Comparison of ENCODE assay signal across 15 cellular contexts in genomic region chr5:148416921-148417320, GRCh38. TPM values are rescaled to one million over a fixed set of nuclear protein-coding genes. Genes with fewer than 3 reads are reported as not detected.
DNase-seq lines count a peak whose midpoint lies in the region; ATAC-seq and TF ChIP-seq lines count a peak whose summit lies in the region.
"Had no signal": no experiment of that assay in that cellular context is flagged by ENCODE, and none has a peak within 500 bp of the region (broad histone marks: within the 10 kb centered on the region; RNA-seq: fewer than 3 reads in every experiment).

No MANE protein-coding gene starts in this region.

- H3K4me2 ChIP-seq in Karpas-422 (ENCODE audit: low read depth, low read length, poor library complexity, severe bottlenecking) = no peak overlapping the region
- H3K4me2 ChIP-seq: BLaER1 treated with 17β-estradiol and CSF1 and Interleukin-3, amounts not matched to agents 10 nM and 100 nM; PC-9 had no signal

- peak overlapping the region; percentile 73 for H3K27ac Mint-ChIP-seq in activated T-helper 17 cell treated with anti-CD3 and anti-CD28 coated beads, Interleukin-2, amount 50 U/mL, for 72 hours

- TF ChIP-seq CTCF in foreskin keratinocyte (conservative IDR thresholded peaks at IDR 0.05) = no peak

- H3K9ac ChIP-seq in Karpas-422 (ENCODE audit: low read length) = no peak overlapping the region
- H3K9ac ChIP-seq: BLaER1 treated with 17β-estradiol and CSF1 and Interleukin-3, amounts not matched to agents 10 nM and 100 nM had no signal

- no peak overlapping the region for H2AFZ ChIP-seq in Karpas-422 (ENCODE audit: low read length)
- H2AFZ ChIP-seq: PC-9 had no signal

- H3K27me3 ChIP-seq in foreskin keratinocyte (no peaks in the 10 kb centered on the region), SJCRH30 (no peaks in the 10 kb centered on the region), Karpas-422 (ENCODE audit: low read length) (no peaks in the 10 kb centered on the region)
- H3K27me3 ChIP-seq: BLaER1 treated with 17β-estradiol and CSF1 and Interleukin-3, amounts not matched to agents 10 nM and 100 nM had no signal

- H3K79me2 ChIP-seq in Karpas-422 (ENCODE audit: low read length) = peaks cover 33% of the 10 kb centered on the region

- H3K4me3 Mint-ChIP-seq in activated T-helper 17 cell treated with anti-CD3 and anti-CD28 coated beads, Interleukin-2, amount 50 U/mL, for 72 hours = no peak overlapping the region

- H3K27me3 Mint-ChIP-seq in activated T-helper 17 cell treated with anti-CD3 and anti-CD28 coated beads, Interleukin-2, amount 50 U/mL, for 72 hours = no peaks in the 10 kb centered on the region

- no peaks in the 10 kb centered on the region for H4K20me1 ChIP-seq in Karpas-422 (ENCODE audit: insufficient read depth, low read depth, low read length)

- H3K27ac ChIP-seq in foreskin keratinocyte = no peak overlapping the region
- no peak overlapping the region for H3K27ac ChIP-seq in SJCRH30
- no peak overlapping the region for H3K27ac ChIP-seq in Karpas-422 (ENCODE audit: low read length)
- H3K27ac ChIP-seq: BLaER1 treated with 17β-estradiol and CSF1 and Interleukin-3, amounts not matched to agents 10 nM and 100 nM; PC-9 had no signal

- no peaks in the 10 kb centered on the region for H3K9me2 ChIP-seq in Karpas-422 (replicated peaks; ENCODE audit: insufficient read depth, low read length)

- H3K9me3 ChIP-seq in SJCRH30 (replicated peaks) = no peaks in the 10 kb centered on the region
- no peaks in the 10 kb centered on the region for H3K9me3 ChIP-seq in Karpas-422 (ENCODE audit: low read length)
- H3K9me3 ChIP-seq: BLaER1 treated with 17β-estradiol and CSF1 and Interleukin-3, amounts not matched to agents 10 nM and 100 nM had no signal

- H3K4me1 ChIP-seq in foreskin keratinocyte (no peaks in the 10 kb centered on the region), SJCRH30 (no peaks in the 10 kb centered on the region), Karpas-422 (ENCODE audit: low read length) (no peaks in the 10 kb centered on the region)
- H3K4me1 ChIP-seq: BLaER1 treated with 17β-estradiol and CSF1 and Interleukin-3, amounts not matched to agents 10 nM and 100 nM had no signal

- H3K36me3 Mint-ChIP-seq in activated T-helper 17 cell treated with anti-CD3 and anti-CD28 coated beads, Interleukin-2, amount 50 U/mL, for 72 hours (ENCODE audit: low read depth) = peaks cover 99% of the 10 kb centered on the region

- no peak overlapping the region for H3K4me3 ChIP-seq in SJCRH30
- H3K4me3 ChIP-seq in Karpas-422 (ENCODE audit: low read length) = no peak overlapping the region
- H3K4me3 ChIP-seq: BLaER1 treated with 17β-estradiol and CSF1 and Interleukin-3, amounts not matched to agents 10 nM and 100 nM; PC-9 had no signal

- no peak for ATAC-seq in activated T-helper 17 cell treated with anti-CD3 and anti-CD28 coated beads, Interleukin-2, amount 50 U/mL, for 72 hours (replicated peaks)
- ATAC-seq in foreskin keratinocyte = peak; percentile 41

- H3K4me1 Mint-ChIP-seq in activated T-helper 17 cell treated with anti-CD3 and anti-CD28 coated beads, Interleukin-2, amount 50 U/mL, for 72 hours = peaks cover 4% of the 10 kb centered on the region

- DNase-seq in Daoy (ENCODE audit: low read depth) = peak; percentile 15
- peak in 1 of 2 donors; percentile 27 for DNase-seq in foreskin keratinocyte
- peak; percentile 94 for DNase-seq in pulmonary artery endothelial cell (ENCODE audit: low read depth, low spot score)
- no peak for DNase-seq in SJCRH30
- DNase-seq in Karpas-422 = no peak
- DNase-seq in activated T-cell treated with anti-CD3 and anti-CD28 coated beads, Interleukin-2, amount 50 U/mL, for 48 hours = no peak
- no peak for DNase-seq in NCI-H69 (lab: John Stamatoyannopoulos, UW)
- DNase-seq: activated CD4-positive, alpha-beta T cell treated with anti-CD3 and anti-CD28 coated beads for 1 hour; DMS79 treated with DMSO at 0.1 percent for 48 hours; NCI-H1105; PC-9; stimulated activated naive CD4-positive, alpha-beta T cell treated with Interleukin-2 at 50 U/mL for 16 hours; T-helper 1 cell had no signal

- H3K36me3 ChIP-seq in SJCRH30 = peaks cover 64% of the 10 kb centered on the region
- H3K36me3 ChIP-seq in Karpas-422 (ENCODE audit: insufficient read depth, low read length) = peaks cover 79% of the 10 kb centered on the region

- no peaks in the 10 kb centered on the region for H3K9me3 Mint-ChIP-seq in activated T-helper 17 cell treated with anti-CD3 and anti-CD28 coated beads, Interleukin-2, amount 50 U/mL, for 72 hours

RNA-seq across cellular contexts. Expression of gene FBXO38, which starts 33.2 kb away (rescaled TPM):
- total RNA-seq in Daoy (2014; rRNA removed; shearing (Covaris generic)) = 38.2 and 40.3 TPM in 2 replicates
- total RNA-seq in activated T-helper 17 cell treated with anti-CD3 and anti-CD28 coated beads, Interleukin-2, amount 50 U/mL, for 72 hours = 10 to 100 TPM; 44.1 to 53.0 TPM
- 23.2 and 24.8 TPM in 2 replicates for total RNA-seq in foreskin keratinocyte
- polyA plus RNA-seq in foreskin keratinocyte = 4.9 and 6.9 TPM in 2 replicates
- 62.8 and 79.4 TPM in 2 replicates for total RNA-seq in pulmonary artery endothelial cell
- total RNA-seq in SJCRH30 (2014; rRNA removed; shearing (Covaris generic)) = 43.9 and 49.9 TPM in 2 replicates
- 56.7 and 130 TPM in 2 replicates for total RNA-seq in Karpas-422 (2014; rRNA removed; shearing (Covaris generic); ENCODE audit: low replicate concordance)

Comparison
In these comparisons a context has a peak if more than half of its experiments do, and no peak if none do; other contexts are left out.
1. DNase-seq: peak in Daoy (single experiment) and pulmonary artery endothelial cell (single experiment); none in SJCRH30 (0 of 2), Karpas-422 (single experiment), activated T-cell treated with anti-CD3 and anti-CD28 coated beads, Interleukin-2, amount 50 U/mL, for 48 hours (0 of 2) and NCI-H69 (single experiment).